17 cellular contexts compared by ENCODE assay signal in the genomic region with DNA sequence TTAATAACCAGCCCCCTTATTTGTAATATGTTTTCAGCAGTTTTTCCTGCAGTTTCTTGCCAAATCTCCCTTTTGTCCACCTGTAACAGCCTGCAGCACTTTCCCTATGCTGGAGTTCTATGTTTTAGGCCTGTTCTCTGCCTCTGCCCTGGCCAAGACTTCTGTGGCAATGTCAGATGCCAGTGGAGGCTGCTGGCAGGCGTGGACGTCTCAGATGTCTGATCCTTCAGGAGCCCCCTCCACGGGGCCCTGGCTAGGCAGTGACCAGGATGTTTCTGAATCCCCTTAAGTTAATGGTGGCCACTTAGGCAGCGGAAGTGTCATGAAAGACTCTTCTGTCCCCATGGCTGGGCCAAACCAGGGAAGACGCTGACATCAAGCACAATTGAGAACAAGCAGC. TPM values are rescaled to one million over a fixed set of nuclear protein-coding genes. Genes with fewer than 3 reads are reported as not detected.
"Had no signal": no experiment of that assay in that cellular context is flagged by ENCODE, and none has a peak within 500 bp of the region (broad histone marks: within the 10 kb centered on the region; RNA-seq: fewer than 3 reads in every experiment).

No MANE protein-coding gene starts in this region.

- ATAC-seq: body of pancreas; stimulated activated effector memory CD8-positive, alpha-beta T cell treated with anti-CD3 and anti-CD28 coated beads, Interleukin-12 subunit alpha, Interleukin-12 subunit beta, amount 100 ng/mL, for 72 hours had no signal

- DNase-seq: activated CD4-positive, alpha-beta memory T cell treated with anti-CD3 and anti-CD28 coated beads for 36 hours; activated CD4-positive, alpha-beta T cell treated with anti-CD3 and anti-CD28 coated beads for 1 hour; activated gamma-delta T cell treated with Interleukin-2 at 50 U/mL for 16 hours; activated naive CD8-positive, alpha-beta T cell treated with anti-CD3 and anti-CD28 coated beads for 36 hours; activated T-cell treated with anti-CD3 and anti-CD28 coated beads, Interleukin-2, amount 50 U/mL, for 24 hours; body of pancreas; cortex of kidney; effector CD8-positive, alpha-beta T cell; foreskin fibroblast; glutamatergic neuron; retina; tibial artery had no signal

- H3K4me3 Mint-ChIP-seq: activated CD4-positive, alpha-beta memory T cell treated with anti-CD3 and anti-CD28 coated beads for 36 hours; activated naive CD8-positive, alpha-beta T cell treated with anti-CD3 and anti-CD28 coated beads for 36 hours; activated T-cell treated with anti-CD3 and anti-CD28 coated beads, Interleukin-2, amount 50 U/mL, for 24 hours; stimulated activated effector memory CD8-positive, alpha-beta T cell treated with anti-CD3 and anti-CD28 coated beads, Interleukin-12 subunit alpha, Interleukin-12 subunit beta, amount 100 ng/mL, for 72 hours had no signal

- H3K9me3 ChIP-seq: body of pancreas, tibial artery, vagina had no signal

- H3K4me1 Mint-ChIP-seq: activated naive CD8-positive, alpha-beta T cell treated with anti-CD3 and anti-CD28 coated beads for 36 hours; stimulated activated effector memory CD8-positive, alpha-beta T cell treated with anti-CD3 and anti-CD28 coated beads, Interleukin-12 subunit alpha, Interleukin-12 subunit beta, amount 100 ng/mL, for 72 hours had no signal

- H3K27me3 ChIP-seq: body of pancreas, tibial artery, vagina had no signal

- H3K27ac Mint-ChIP-seq: activated CD4-positive, alpha-beta memory T cell treated with anti-CD3 and anti-CD28 coated beads for 36 hours; activated naive CD8-positive, alpha-beta T cell treated with anti-CD3 and anti-CD28 coated beads for 36 hours; stimulated activated effector memory CD8-positive, alpha-beta T cell treated with anti-CD3 and anti-CD28 coated beads, Interleukin-12 subunit alpha, Interleukin-12 subunit beta, amount 100 ng/mL, for 72 hours had no signal

- H3K27me3 Mint-ChIP-seq: activated CD4-positive, alpha-beta memory T cell treated with anti-CD3 and anti-CD28 coated beads for 36 hours; activated naive CD8-positive, alpha-beta T cell treated with anti-CD3 and anti-CD28 coated beads for 36 hours; activated T-cell treated with anti-CD3 and anti-CD28 coated beads, Interleukin-2, amount 50 U/mL, for 24 hours had no signal

- H3K27ac ChIP-seq: body of pancreas, tibial artery, vagina had no signal

- H3K9me3 Mint-ChIP-seq: activated CD4-positive, alpha-beta memory T cell treated with anti-CD3 and anti-CD28 coated beads for 36 hours; activated T-cell treated with anti-CD3 and anti-CD28 coated beads, Interleukin-2, amount 50 U/mL, for 24 hours; stimulated activated effector memory CD8-positive, alpha-beta T cell treated with anti-CD3 and anti-CD28 coated beads, Interleukin-12 subunit alpha, Interleukin-12 subunit beta, amount 100 ng/mL, for 72 hours had no signal

- H3K4me1 ChIP-seq: vagina had no signal

RNA-seq across cellular contexts. Expression of a gene that starts 41.4 kb away (rescaled TPM):
- total RNA-seq: activated CD4-positive, alpha-beta memory T cell treated with anti-CD3 and anti-CD28 coated beads for 36 hours; activated naive CD8-positive, alpha-beta T cell treated with anti-CD3 and anti-CD28 coated beads for 36 hours; body of pancreas; lower leg skin; subcutaneous adipose tissue; T-helper 2 cell treated with Interferon-gamma antibody and Interleukin-4, amounts not matched to agents 100 ng/mL and 5 ng/mL, for 36 hours; vagina had no signal
